In genomic region chr4:53847935-53848334, GRCh38 we compare ENCODE assay signal across 21 cellular contexts.
"Had no signal": no experiment of that assay in that cellular context is flagged by ENCODE, and none has a peak within 500 bp of the region (broad histone marks: within the 10 kb centered on the region; RNA-seq: fewer than 3 reads in every experiment).

No MANE protein-coding gene starts in this region.

- H3K36me3 ChIP-seq: cardiac muscle cell, ovary, sigmoid colon, thyroid gland had no signal

- H3K4me3 ChIP-seq: cardiac muscle cell, ovary, sigmoid colon, thyroid gland had no signal

- DNase-seq: activated CD4-positive, alpha-beta memory T cell treated with anti-CD3 and anti-CD28 coated beads for 36 hours; activated CD4-positive, alpha-beta T cell treated with anti-CD3 and anti-CD28 coated beads for 36 hours; activated CD8-positive, alpha-beta memory T cell treated with anti-CD3 and anti-CD28 coated beads, Interleukin-2, amount 10 ng/mL, durations not matched to agents 7 days and 5 days; activated naive CD4-positive, alpha-beta T cell; activated naive CD8-positive, alpha-beta T cell treated with anti-CD3 and anti-CD28 coated beads for 36 hours; activated T-cell treated with anti-CD3 and anti-CD28 coated beads, Interleukin-2, amount 50 U/mL, for 1 hour; amygdala; dermis blood vessel endothelial cell; effector memory CD4-positive, alpha-beta T cell; foreskin fibroblast; hypothalamus; islet precursor cell; mesendoderm; naive thymus-derived CD8-positive, alpha-beta T cell; ovary; sigmoid colon; stimulated activated naive CD4-positive, alpha-beta T cell; SW 1271; T-helper 2 cell; thyroid gland had no signal

- H3K9me3 ChIP-seq: ovary, sigmoid colon, thyroid gland had no signal

- H3K27me3 ChIP-seq: cardiac muscle cell, ovary, sigmoid colon, thyroid gland had no signal

- H3K4me1 ChIP-seq: sigmoid colon had no signal

- H3K27ac ChIP-seq: cardiac muscle cell, ovary, sigmoid colon, thyroid gland had no signal
